1 cellular context compared by ENCODE assay signal in genomic region chr3:181569356-181569940, GRCh38.
TF ChIP-seq lines count a peak whose summit lies in the region.

No MANE protein-coding gene starts in this region.

TF ChIP-seq in HEK293, 187 proteins besides CTCF, POLR2A, EP300 and RAD21 (continued from another document):
- TF ChIP-seq PRDM10 (tag by site-specific recombination; IDR thresholded peaks at IDR 0.05): no peak
- peak; percentile 54 for TF ChIP-seq PRDM1 (tag by site-specific recombination; IDR thresholded peaks at IDR 0.05)
- TF ChIP-seq FEZF1 (tag by site-specific recombination; IDR thresholded peaks at IDR 0.05): peak; percentile 65
- no peak for TF ChIP-seq ZSCAN16 (tag by site-specific recombination; IDR thresholded peaks at IDR 0.05)
- TF ChIP-seq ZNF433 (tag by site-specific recombination; IDR thresholded peaks at IDR 0.05; ENCODE audit: low read depth): no peak
- no peak for TF ChIP-seq ZBTB21 (tag by site-specific recombination; IDR thresholded peaks at IDR 0.05)
- TF ChIP-seq ZNF704 (tag by site-specific recombination; IDR thresholded peaks at IDR 0.05): no peak
- TF ChIP-seq PRDM6 (tag by site-specific recombination; IDR thresholded peaks at IDR 0.05): peak; percentile 55; the same call in 1 of the 2 replicates
- TF ChIP-seq ZNF670 (tag by site-specific recombination; IDR thresholded peaks at IDR 0.05; ENCODE audit: low read depth): no peak
- TF ChIP-seq TRIM28 (IDR thresholded peaks at IDR 0.05; ENCODE audit: borderline replicate concordance, low read length): no peak
